ENCODE assay signal across 22 cellular contexts in the genomic region with DNA sequence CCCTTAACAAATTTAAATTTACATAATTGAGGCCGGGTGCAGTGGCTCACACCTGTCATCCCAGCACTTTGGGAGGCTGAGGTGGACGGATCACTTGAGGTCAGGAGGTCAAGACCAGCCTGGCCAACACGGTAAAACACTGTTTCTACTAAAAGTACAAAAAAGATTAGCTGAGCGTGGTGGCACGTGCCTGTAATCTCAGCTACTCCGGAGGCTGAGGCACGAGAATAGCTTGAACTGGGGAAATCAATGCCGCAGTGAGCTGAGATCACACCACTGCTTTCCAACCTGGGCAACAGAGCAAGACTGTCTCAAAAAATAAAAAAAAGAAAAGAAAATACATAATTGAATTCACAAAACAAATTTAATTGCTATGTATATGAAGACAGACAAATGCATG. TPM values are rescaled to one million over a fixed set of nuclear protein-coding genes. Genes with fewer than 3 reads are reported as not detected.
DNase-seq lines count a peak whose midpoint lies in the region; ATAC-seq, FAIRE-seq and TF ChIP-seq lines count a peak whose summit lies in the region.
"Had no signal": no experiment of that assay in that cellular context is flagged by ENCODE, and none has a peak within 500 bp of the region (broad histone marks: within the 10 kb centered on the region; RNA-seq: fewer than 3 reads in every experiment).

No MANE protein-coding gene starts in this region.

- no peak overlapping the region for H3K23ac ChIP-seq in H1 (ENCODE audit: insufficient read length)

- DNase-seq in heart left ventricle (no peak), Right ventricle myocardium inferior (ENCODE audit: missing footprints) (no peak), HCT116 (ENCODE audit: low read depth, low spot score) (no peak), H1 (ENCODE audit: low read depth in 1 of 2, low spot score in 2 of 2) (no peak), spleen (peak; percentile 23)
- DNase-seq: C1 segment of cervical spinal cord; CD4-positive, alpha-beta memory T cell; DMS79; GDM1; Karpas-422; NCI-H1092 treated with DMSO at 0.1 percent for 48 hours; NCI-H1436; NCI-H1930; NCI-H446; NCI-H524 treated with DMSO at 0.1 percent for 48 hours; NCI-H774 had no signal

- no peak for FAIRE-seq in H1 (lab: Jason Lieb, UNC)
- FAIRE-seq: GM12878 had no signal

- H3K79me1 ChIP-seq in H1 (ENCODE audit: low read depth, low read length) = no peaks in the 10 kb centered on the region

- H3K23me2 ChIP-seq in H1 (ENCODE audit: low read depth, low read length) = no peaks in the 10 kb centered on the region

- H3K9ac ChIP-seq in HCT116 (ENCODE audit: low read length) (no peak overlapping the region), H1 (replicated peaks in 1 of 4; ENCODE audit: extremely low read depth in 1 of 4, low read depth in 3 of 4, low read length in 3 of 4) (no peak overlapping the region)

- H3K36me3 ChIP-seq in heart left ventricle (no peaks in the 10 kb centered on the region), HCT116 (ENCODE audit: control insufficient read depth in 1 of 2, insufficient read depth in 2 of 2, low read length in 2 of 2) (no peaks in the 10 kb centered on the region), H1 (ENCODE audit: control insufficient read depth in 2 of 4, insufficient read depth in 4 of 4, low read length in 3 of 4) (no peaks in the 10 kb centered on the region), spleen (no peaks in the 10 kb centered on the region)
- H3K36me3 ChIP-seq: HAP-1 had no signal

- WGBS in heart left ventricle, 4 donors = 27 to 34% (median 31%) methylated on average over 8 of the region's 8 CpGs
- WGBS in H1 (ENCODE audit: extremely low coverage in 1 of 2, insufficient coverage in 1 of 2, insufficient read length in 1 of 2, insufficient replicate concordance in 2 of 2, low coverage in 1 of 2, low lambda C conversion rate in 2 of 2, missing lambda C conversion rate in 1 of 2), 2 experiments = 89% methylated on average over 8 of the region's 8 CpGs; no CpG with 5 or more reads in 1 of the 2 experiments
- 67 to 79% (median 71%) methylated on average over 8 of the region's 8 CpGs for WGBS in spleen, 5 donors

- TF ChIP-seq POLR2A in heart left ventricle (IDR thresholded peaks at IDR 0.05) (no peak), HCT116 (IDR thresholded peaks at IDR 0.05; ENCODE audit: borderline replicate concordance, extremely low read depth, insufficient read depth, insufficient read length) (no peak), H1 (IDR thresholded peaks at IDR 0.05; ENCODE audit: control extremely low read depth in 1 of 2, low read depth in 2 of 2, low read length in 2 of 2) (no peak), spleen (IDR thresholded peaks at IDR 0.05) (no peak)

- no peak overlapping the region for H2BK120ac ChIP-seq in H1 (replicated peaks; ENCODE audit: low read depth, low read length)

- H3K27me3 ChIP-seq in heart left ventricle = no peaks in the 10 kb centered on the region
- no peaks in the 10 kb centered on the region for H3K27me3 ChIP-seq in HCT116 (ENCODE audit: insufficient read depth, low read length)
- H3K27me3 ChIP-seq in H1 (replicated peaks in 1 of 4; ENCODE audit: control insufficient read depth in 3 of 4, extremely low read depth in 1 of 4, insufficient read depth in 3 of 4, low read length in 3 of 4) = no peaks in the 10 kb centered on the region
- H3K27me3 ChIP-seq in spleen (replicated peaks in 1 of 7) = peaks cover 0 to 9% (median 0%) of the 10 kb centered on the region in 7 donors

- no peak overlapping the region for H4K5ac ChIP-seq in H1 (ENCODE audit: insufficient read length, low read depth, low read length)

- H4K91ac ChIP-seq in H1 (replicated peaks; ENCODE audit: insufficient read length, low read length) = no peak overlapping the region

- ATAC-seq in heart left ventricle (peak in 1 of 4 donors; percentile 38), Right ventricle myocardium inferior (no peak), HCT116 (no peak), GM21723 (IDR thresholded peaks at IDR 0.05; ENCODE audit: unreplicated experiment) (no peak), HG03460 (IDR thresholded peaks at IDR 0.05; ENCODE audit: unreplicated experiment) (no peak)

- no peak overlapping the region for H3K56ac ChIP-seq in H1 (replicated peaks; ENCODE audit: insufficient read length, low read depth, low read length)

- no peak for TF ChIP-seq EP300 in H1 (IDR thresholded peaks at IDR 0.05; ENCODE audit: borderline replicate concordance in 1 of 2, low read depth in 2 of 2, low read length in 2 of 2)

- H3K14ac ChIP-seq in H1 (ENCODE audit: insufficient read length) = no peak overlapping the region

- H2BK20ac ChIP-seq in H1 (ENCODE audit: low read length) = no peak overlapping the region

- no peak overlapping the region for H3K4me3 ChIP-seq in heart left ventricle
- no peak overlapping the region for H3K4me3 ChIP-seq in HCT116 (replicated peaks in 1 of 2; ENCODE audit: low read depth in 1 of 2, low read length in 2 of 2)
- no peak overlapping the region for H3K4me3 ChIP-seq in H1 (ENCODE audit: extremely low read depth in 1 of 4, insufficient read depth in 2 of 4, low read depth in 3 of 4, low read length in 4 of 4)
- no peak overlapping the region for H3K4me3 ChIP-seq in spleen
- H3K4me3 ChIP-seq: GM12878, GM23338, HAP-1 had no signal

- H3K9me2 ChIP-seq in HCT116 (ENCODE audit: insufficient read depth) = no peaks in the 10 kb centered on the region

- intact Hi-C loops in heart left ventricle (cut with DNase I) (loop anchor here in 4 of 10 donors (2.0 to 5.0 kb wide), 4 partner anchors 41 to 56 kb away; a partner anchor contains a TSS), Right ventricle myocardium inferior (cut with DNase I) (no loop called here), HCT116 (cut with micrococcal nuclease) (no loop called here), spleen (cut with DNase I; ENCODE audit: low total_unique reads) (no loop called here)

- no peak overlapping the region for H2BK15ac ChIP-seq in H1 (ENCODE audit: low read length)

- peaks cover 0 to 13% (median 2%) of the 10 kb centered on the region in 12 donors for H3K9me3 ChIP-seq in heart left ventricle
- H3K9me3 ChIP-seq in HCT116 (ENCODE audit: control insufficient read depth in 1 of 2, insufficient read depth in 1 of 2, low read depth in 1 of 2, low read length in 2 of 2) = no peaks in the 10 kb centered on the region
- 0 out of 4 replicates have a peak, but pooled peaks cover 3% of the 10 kb centered on the region in 2 experiments for H3K9me3 ChIP-seq in H1 (ENCODE audit: insufficient read depth in 2 of 2, low read depth in 1 of 2, low read length in 1 of 2)
- peaks cover 0 to 13% (median 8%) of the 10 kb centered on the region in 8 donors for H3K9me3 ChIP-seq in spleen
- H3K9me3 ChIP-seq: Caco-2, HAP-1 had no signal

- TF ChIP-seq RAD21 in HCT116 (IDR thresholded peaks at IDR 0.05; ENCODE audit: low read depth) (no peak), H1 (IDR thresholded peaks at IDR 0.05 in 1 of 2, conservative IDR thresholded peaks at IDR 0.05 in 1 of 2; ENCODE audit: low read depth in 2 of 2, low read length in 2 of 2) (no peak)

- CTCF ChIA-PET in HCT116 (lab: Charles Lee) = interaction anchor here (0.5 to 1.6 kb wide), 6 partner anchors 10 to 267 kb away, joined by 3 to 4 read pairs (median 3); no protein-coding TSS in a partner anchor
- CTCF ChIA-PET in H1 (lab: Charles Lee; ENCODE audit: partially characterized antibody) = interaction anchor here (0.9 to 6.8 kb wide), 16 partner anchors 8 to 396 kb away, joined by 3 to 71 read pairs (median 4); a partner anchor contains a TSS

- H4K20me1 ChIP-seq in HCT116 (ENCODE audit: insufficient read depth) = no peaks in the 10 kb centered on the region
- no peaks in the 10 kb centered on the region for H4K20me1 ChIP-seq in H1 (replicated peaks in 1 of 2; ENCODE audit: control insufficient read depth in 1 of 2, insufficient read depth in 2 of 2, low read length in 2 of 2)

- H3K27ac ChIP-seq in heart left ventricle (peak overlapping the region in 10 of 12 donors; percentile 10 to 76 (median 58)), HCT116 (ENCODE audit: low read depth, low read length) (no peak overlapping the region), H1 (ENCODE audit: low read depth, low read length) (no peak overlapping the region), spleen (no peak overlapping the region)

- H2AK5ac ChIP-seq in H1 (ENCODE audit: low read depth, low read length) = no peak overlapping the region

- RAD21 ChIA-PET in HCT116 (lab: Charles Lee; ENCODE audit: low non-redundant PET in 1 of 2, low total read pairs in 2 of 2, uncharacterized antibody in 2 of 2, unreplicated experiment in 2 of 2) = no interaction called here

- no TSS peak for BruUV-seq in HCT116 (replicated peaks; lab: Mats Ljungman, UMichigan)

- H3K4ac ChIP-seq in H1 (replicated peaks; ENCODE audit: insufficient read length, low read depth, low read length) = no peak overlapping the region

- peak overlapping the region; percentile 96 for H2AFZ ChIP-seq in HCT116 (ENCODE audit: low read depth, low read length, poor library complexity, severe bottlenecking)
- no peak overlapping the region for H2AFZ ChIP-seq in H1 (ENCODE audit: low read length)
- H2AFZ ChIP-seq: GM23338 had no signal

- TF ChIP-seq CTCF in heart left ventricle (IDR thresholded peaks at IDR 0.05) (no peak), HCT116 (IDR thresholded peaks at IDR 0.05 in 2 of 3, conservative IDR thresholded peaks at IDR 0.05 in 1 of 3; ENCODE audit: borderline replicate concordance in 1 of 3, insufficient read depth in 1 of 3, low read depth in 2 of 3, low read length in 2 of 3) (no peak), H1 (IDR thresholded peaks at IDR 0.05; ENCODE audit: control extremely low read depth in 1 of 3, insufficient read depth in 1 of 3, low read depth in 1 of 3, low read length in 3 of 3) (no peak), spleen (IDR thresholded peaks at IDR 0.05 in 8 of 11, conservative IDR thresholded peaks at IDR 0.05 in 3 of 11) (no peak)

- H3K79me2 ChIP-seq in HCT116 (ENCODE audit: insufficient read depth, low read length) = no peaks in the 10 kb centered on the region
- H3K79me2 ChIP-seq in H1 (ENCODE audit: control insufficient read depth in 1 of 2, insufficient read depth in 2 of 2, low read length in 2 of 2) = no peaks in the 10 kb centered on the region

- H3K4me1 ChIP-seq in heart left ventricle = peaks cover 0 to 29% (median 13%) of the 10 kb centered on the region in 12 donors
- H3K4me1 ChIP-seq in HCT116 (ENCODE audit: control insufficient read depth in 1 of 2, insufficient read depth in 2 of 2, low read length in 2 of 2) = peaks cover 11 to 24% of the 10 kb centered on the region in 2 experiments; a peak in 3 of 4 replicates
- H3K4me1 ChIP-seq in H1 (replicated peaks in 1 of 4; ENCODE audit: control insufficient read depth in 3 of 4, insufficient read depth in 4 of 4, low read length in 3 of 4) = peaks cover 5 to 11% (median 8%) of the 10 kb centered on the region in 4 experiments
- peaks cover 0 to 15% (median 2%) of the 10 kb centered on the region in 6 donors for H3K4me1 ChIP-seq in spleen

- H2BK5ac ChIP-seq in H1 (ENCODE audit: low read depth, low read length) = no peak overlapping the region

- no peak overlapping the region for H4K8ac ChIP-seq in H1 (ENCODE audit: extremely low read depth, insufficient read depth, low read length)

- H2BK12ac ChIP-seq in H1 (ENCODE audit: low read depth, low read length) = 0 out of 2 replicates have a peak overlapping the region, but pooled peaks have one; percentile 31

- H3K4me2 ChIP-seq in HCT116 (ENCODE audit: low read length) (no peak overlapping the region), H1 (ENCODE audit: insufficient read depth in 1 of 2, low read depth in 2 of 2, low read length in 2 of 2) (no peak overlapping the region; a peak in 1 of 4 replicates)
- H3K4me2 ChIP-seq: GM23338 had no signal

- H3K18ac ChIP-seq in H1 (ENCODE audit: extremely low read depth, low read length) = no peak overlapping the region

- POLR2A ChIA-PET in HCT116 (lab: Charles Lee) = no interaction called here
- POLR2A ChIA-PET in H1 (lab: Charles Lee; ENCODE audit: partially characterized antibody) = interaction anchor here (1.0 to 1.2 kb wide), 2 partner anchors 10 to 20 kb away, joined by 3 to 4 read pairs; no protein-coding TSS in a partner anchor

RNA-seq across cellular contexts. Expression of a gene that starts 56.3 kb away (rescaled TPM):
- total RNA-seq in heart left ventricle = 100 to 1,000 TPM in 1 of 9 donors, 10 to 100 TPM in 8; 46.1 to 105 (median 66.8) TPM
- 10 to 100 TPM; 61.1 to 64.4 TPM for polyA plus RNA-seq in heart left ventricle
- 55.3 TPM for total RNA-seq in Right ventricle myocardium inferior
- total RNA-seq in HCT116 (2021; ENCODE audit: unreplicated experiment) = 31.9 TPM
- polyA plus RNA-seq in HCT116 (2012) = 28.9 and 41.1 TPM in 2 replicates
- total RNA-seq in H1 (2021; fragmentation: NEBNext Ultra II Directional; extraction: Animal tissue kit (Norgen Biotek cat#: 25700)) = 5.3 and 7.1 TPM in 2 replicates
- polyA plus RNA-seq in H1 (2011; rRNA removed) = 2.1 and 3.8 TPM in 2 replicates
- polyA plus RNA-seq in H1 (2011; cell fraction: cytosol; rRNA removed) = 4.4 TPM
- polyA plus RNA-seq in H1 (2011; cell fraction: nucleus; rRNA removed) = 11.5 TPM
- 2.1 to 3.7 TPM (median 2.8 TPM) in 4 replicates for polyA plus RNA-seq in H1 (2012, experiment 1 of 2)
- polyA plus RNA-seq in H1 (2012, experiment 2 of 2) = 1.6 TPM
- 4.3 TPM for polyA plus RNA-seq in H1 (2013, experiment 1 of 2)
- 4.4 TPM for polyA plus RNA-seq in H1 (2013, experiment 2 of 2)
- 3.3 and 3.9 TPM in 2 replicates for polyA minus RNA-seq in H1 (2011; rRNA and poly(A)+ RNA removed)
- 4.9 TPM for polyA minus RNA-seq in H1 (2011; cell fraction: cytosol; rRNA and poly(A)+ RNA removed)
- 7.5 TPM for polyA minus RNA-seq in H1 (2011; cell fraction: nucleus; rRNA and poly(A)+ RNA removed)
- total RNA-seq in spleen = 10 to 100 TPM; 30.3 to 61.5 (median 47.5) TPM
- polyA plus RNA-seq in spleen = 10 to 100 TPM in 2 of 3 donors, 1 to 10 TPM in 1; 4.6 to 25.2 (median 15.9) TPM
- polyA plus RNA-seq: CD4-positive, alpha-beta memory T cell had no signal

Comparison
In these comparisons a context has a peak if more than half of its experiments do, and no peak if none do; other contexts are left out.
1. H3K27ac ChIP-seq: peak in heart left ventricle (10 of 12); none in HCT116 (single experiment), H1 (single experiment) and spleen (0 of 8).